In genomic region chr10:100359529-100360150, GRCh38 we compare ENCODE assay signal across 1 cellular context.
A peak's percentile ranks its signal among the peaks of the same experiment; 100 is the strongest.
TF ChIP-seq lines count a peak whose summit lies in the region.

No MANE protein-coding gene starts in this region.

TF ChIP-seq in HepG2, 621 proteins besides CTCF, POLR2A, EP300 and RAD21 (continued from another document and continues in another):
- TF ChIP-seq ZNF770 (CRISPR knock-in tag; IDR thresholded peaks at IDR 0.05) (0 out of 2 replicates have a peak, but pooled peaks have one; percentile 25), RARA (CRISPR knock-in tag; IDR thresholded peaks at IDR 0.05) (no peak; the same call in 1 of the 2 replicates), PCBP1 (IDR thresholded peaks at IDR 0.05; ENCODE audit: borderline replicate concordance, low read depth, low read length) (no peak), ZBTB3 (CRISPR knock-in tag; IDR thresholded peaks at IDR 0.05; ENCODE audit: borderline replicate concordance, low read depth) (no peak), MXI1 (IDR thresholded peaks at IDR 0.05; ENCODE audit: borderline replicate concordance, low read depth, low read length) (no peak; the same call in 2 of the 3 replicates), ELF4 (CRISPR knock-in tag; IDR thresholded peaks at IDR 0.05; ENCODE audit: borderline replicate concordance) (no peak), SKI (IDR thresholded peaks at IDR 0.05; ENCODE audit: partially characterized antibody) (no peak), ISL2 (CRISPR knock-in tag; IDR thresholded peaks at IDR 0.05) (peak; percentile 46; the same call in 1 of the 2 replicates), NFE2L1 (CRISPR knock-in tag; IDR thresholded peaks at IDR 0.05; ENCODE audit: borderline replicate concordance) (no peak), TRIM24 (CRISPR knock-in tag; IDR thresholded peaks at IDR 0.05) (no peak), ZNF713 (CRISPR knock-in tag; IDR thresholded peaks at IDR 0.05) (no peak), STAG1 (CRISPR knock-in tag; IDR thresholded peaks at IDR 0.05) (no peak), SSRP1 (CRISPR knock-in tag; IDR thresholded peaks at IDR 0.05) (no peak), ZNF280B (CRISPR knock-in tag; IDR thresholded peaks at IDR 0.05; ENCODE audit: borderline replicate concordance) (no peak), FOXP1 (IDR thresholded peaks at IDR 0.05) (no peak), FOXP1 (CRISPR knock-in tag; IDR thresholded peaks at IDR 0.05) (0 out of 2 replicates have a peak, but pooled peaks have one; percentile 21), ZNF34 (CRISPR knock-in tag; IDR thresholded peaks at IDR 0.05; ENCODE audit: borderline replicate concordance) (no peak), SOX13 (IDR thresholded peaks at IDR 0.05) (no peak), SOX13 (CRISPR knock-in tag; conservative IDR thresholded peaks at IDR 0.05 in 1 of 2, IDR thresholded peaks at IDR 0.05 in 1 of 2) (peak in 1 of 2 experiments; percentile 78; a peak in 1 of 4 replicates), ZNF816 (CRISPR knock-in tag; IDR thresholded peaks at IDR 0.05; ENCODE audit: borderline replicate concordance) (no peak), FOXP4 (CRISPR knock-in tag; IDR thresholded peaks at IDR 0.05) (peak; percentile 24; the same call in 1 of the 2 replicates), SALL1 (CRISPR knock-in tag; IDR thresholded peaks at IDR 0.05) (peak; percentile 68; the same call in 1 of the 2 replicates), RELA (CRISPR knock-in tag; IDR thresholded peaks at IDR 0.05) (no peak), ZSCAN22 (CRISPR knock-in tag; IDR thresholded peaks at IDR 0.05) (no peak), BRCA1 (CRISPR knock-in tag; IDR thresholded peaks at IDR 0.05) (no peak), ZMYM4 (CRISPR knock-in tag; IDR thresholded peaks at IDR 0.05) (peak; percentile 30; the same call in 1 of the 2 replicates), GPN1 (CRISPR knock-in tag; IDR thresholded peaks at IDR 0.05; ENCODE audit: borderline replicate concordance) (no peak), NCOR1 (IDR thresholded peaks at IDR 0.05; ENCODE audit: borderline replicate concordance, low read length) (peak; percentile 64; the same call in 1 of the 2 replicates), GATA4 (IDR thresholded peaks at IDR 0.05; ENCODE audit: borderline replicate concordance, low read depth) (0 out of 2 replicates have a peak, but pooled peaks have one; percentile 13), NR2F6 (IDR thresholded peaks at IDR 0.05) (peak; percentile 68), NR2F6 (CRISPR knock-in tag; IDR thresholded peaks at IDR 0.05) (peak; percentile 70), E2F1 (CRISPR knock-in tag; IDR thresholded peaks at IDR 0.05) (no peak), ZNF841 (CRISPR knock-in tag; IDR thresholded peaks at IDR 0.05; ENCODE audit: borderline replicate concordance) (no peak), RCOR2 (CRISPR knock-in tag; IDR thresholded peaks at IDR 0.05) (peak; percentile 31; the same call in 1 of the 2 replicates), SMARCE1 (IDR thresholded peaks at IDR 0.05; ENCODE audit: borderline replicate concordance) (no peak), AKAP8 (CRISPR knock-in tag; IDR thresholded peaks at IDR 0.05) (0 out of 2 replicates have a peak, but pooled peaks have one; percentile 22), ZNF333 (CRISPR knock-in tag; IDR thresholded peaks at IDR 0.05; ENCODE audit: borderline replicate concordance) (no peak), SRF (IDR thresholded peaks at IDR 0.05; ENCODE audit: low read depth, low read length) (no peak), ARHGAP35 (CRISPR knock-in tag; IDR thresholded peaks at IDR 0.05; ENCODE audit: borderline replicate concordance) (no peak), ZFP90 (CRISPR knock-in tag; IDR thresholded peaks at IDR 0.05; ENCODE audit: borderline replicate concordance) (peak; percentile 65; the same call in 1 of the 2 replicates), ZNF577 (CRISPR knock-in tag; IDR thresholded peaks at IDR 0.05; ENCODE audit: borderline replicate concordance, low read depth) (no peak)
- TF ChIP-seq, protein P1, sequence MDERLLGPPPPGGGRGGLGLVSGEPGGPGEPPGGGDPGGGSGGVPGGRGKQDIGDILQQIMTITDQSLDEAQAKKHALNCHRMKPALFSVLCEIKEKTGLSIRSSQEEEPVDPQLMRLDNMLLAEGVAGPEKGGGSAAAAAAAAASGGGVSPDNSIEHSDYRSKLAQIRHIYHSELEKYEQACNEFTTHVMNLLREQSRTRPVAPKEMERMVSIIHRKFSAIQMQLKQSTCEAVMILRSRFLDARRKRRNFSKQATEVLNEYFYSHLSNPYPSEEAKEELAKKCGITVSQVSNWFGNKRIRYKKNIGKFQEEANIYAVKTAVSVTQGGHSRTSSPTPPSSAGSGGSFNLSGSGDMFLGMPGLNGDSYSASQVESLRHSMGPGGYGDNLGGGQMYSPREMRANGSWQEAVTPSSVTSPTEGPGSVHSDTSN (CRISPR knock-in tag; IDR thresholded peaks at IDR 0.05) = no peak
- TF ChIP-seq, protein P2, sequence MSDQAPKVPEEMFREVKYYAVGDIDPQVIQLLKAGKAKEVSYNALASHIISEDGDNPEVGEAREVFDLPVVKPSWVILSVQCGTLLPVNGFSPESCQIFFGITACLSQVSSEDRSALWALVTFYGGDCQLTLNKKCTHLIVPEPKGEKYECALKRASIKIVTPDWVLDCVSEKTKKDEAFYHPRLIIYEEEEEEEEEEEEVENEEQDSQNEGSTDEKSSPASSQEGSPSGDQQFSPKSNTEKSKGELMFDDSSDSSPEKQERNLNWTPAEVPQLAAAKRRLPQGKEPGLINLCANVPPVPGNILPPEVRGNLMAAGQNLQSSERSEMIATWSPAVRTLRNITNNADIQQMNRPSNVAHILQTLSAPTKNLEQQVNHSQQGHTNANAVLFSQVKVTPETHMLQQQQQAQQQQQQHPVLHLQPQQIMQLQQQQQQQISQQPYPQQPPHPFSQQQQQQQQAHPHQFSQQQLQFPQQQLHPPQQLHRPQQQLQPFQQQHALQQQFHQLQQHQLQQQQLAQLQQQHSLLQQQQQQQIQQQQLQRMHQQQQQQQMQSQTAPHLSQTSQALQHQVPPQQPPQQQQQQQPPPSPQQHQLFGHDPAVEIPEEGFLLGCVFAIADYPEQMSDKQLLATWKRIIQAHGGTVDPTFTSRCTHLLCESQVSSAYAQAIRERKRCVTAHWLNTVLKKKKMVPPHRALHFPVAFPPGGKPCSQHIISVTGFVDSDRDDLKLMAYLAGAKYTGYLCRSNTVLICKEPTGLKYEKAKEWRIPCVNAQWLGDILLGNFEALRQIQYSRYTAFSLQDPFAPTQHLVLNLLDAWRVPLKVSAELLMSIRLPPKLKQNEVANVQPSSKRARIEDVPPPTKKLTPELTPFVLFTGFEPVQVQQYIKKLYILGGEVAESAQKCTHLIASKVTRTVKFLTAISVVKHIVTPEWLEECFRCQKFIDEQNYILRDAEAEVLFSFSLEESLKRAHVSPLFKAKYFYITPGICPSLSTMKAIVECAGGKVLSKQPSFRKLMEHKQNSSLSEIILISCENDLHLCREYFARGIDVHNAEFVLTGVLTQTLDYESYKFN (CRISPR knock-in tag; conservative IDR thresholded peaks at IDR 0.05) = peak; percentile 90
- TF ChIP-seq, protein P3, sequence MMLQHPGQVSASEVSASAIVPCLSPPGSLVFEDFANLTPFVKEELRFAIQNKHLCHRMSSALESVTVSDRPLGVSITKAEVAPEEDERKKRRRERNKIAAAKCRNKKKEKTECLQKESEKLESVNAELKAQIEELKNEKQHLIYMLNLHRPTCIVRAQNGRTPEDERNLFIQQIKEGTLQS (CRISPR knock-in tag; IDR thresholded peaks at IDR 0.05) = no peak
- TF ChIP-seq, protein P4, sequence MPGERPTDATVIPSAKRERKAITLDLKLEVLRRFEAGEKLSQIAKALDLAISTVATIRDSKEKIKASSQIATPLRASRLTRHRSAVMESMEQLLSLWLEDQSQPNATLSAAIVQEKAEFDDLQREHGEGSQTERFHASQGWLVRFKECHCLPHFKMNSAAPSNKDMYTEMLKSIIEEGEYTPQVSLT (CRISPR knock-in tag; IDR thresholded peaks at IDR 0.05; ENCODE audit: borderline replicate concordance, low read depth) = no peak
- TF ChIP-seq, protein P5, sequence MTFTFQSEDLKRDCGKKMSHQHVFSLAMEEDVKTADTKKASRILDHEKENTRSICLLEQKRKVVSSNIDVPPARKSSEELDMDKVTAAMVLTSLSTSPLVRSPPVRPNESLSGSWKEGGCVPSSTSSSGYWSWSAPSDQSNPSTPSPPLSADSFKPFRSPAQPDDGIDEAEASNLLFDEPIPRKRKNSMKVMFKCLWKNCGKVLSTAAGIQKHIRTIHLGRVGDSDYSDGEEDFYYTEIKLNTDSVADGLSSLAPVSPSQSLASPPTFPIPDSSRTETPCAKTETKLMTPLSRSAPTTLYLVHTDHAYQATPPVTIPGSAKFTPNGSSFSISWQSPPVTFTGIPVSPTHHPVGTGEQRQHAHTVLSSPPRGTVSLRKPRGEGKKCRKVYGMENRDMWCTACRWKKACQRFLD (CRISPR knock-in tag; IDR thresholded peaks at IDR 0.05; ENCODE audit: borderline replicate concordance) = no peak
- TF ChIP-seq, protein P6, sequence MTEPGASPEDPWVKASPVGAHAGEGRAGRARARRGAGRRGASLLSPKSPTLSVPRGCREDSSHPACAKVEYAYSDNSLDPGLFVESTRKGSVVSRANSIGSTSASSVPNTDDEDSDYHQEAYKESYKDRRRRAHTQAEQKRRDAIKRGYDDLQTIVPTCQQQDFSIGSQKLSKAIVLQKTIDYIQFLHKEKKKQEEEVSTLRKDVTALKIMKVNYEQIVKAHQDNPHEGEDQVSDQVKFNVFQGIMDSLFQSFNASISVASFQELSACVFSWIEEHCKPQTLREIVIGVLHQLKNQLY (CRISPR knock-in tag; IDR thresholded peaks at IDR 0.05) = 0 out of 2 replicates have a peak, but pooled peaks have one; percentile 39
